Comparison of ENCODE assay signal across 1 cellular context in the genomic region with DNA sequence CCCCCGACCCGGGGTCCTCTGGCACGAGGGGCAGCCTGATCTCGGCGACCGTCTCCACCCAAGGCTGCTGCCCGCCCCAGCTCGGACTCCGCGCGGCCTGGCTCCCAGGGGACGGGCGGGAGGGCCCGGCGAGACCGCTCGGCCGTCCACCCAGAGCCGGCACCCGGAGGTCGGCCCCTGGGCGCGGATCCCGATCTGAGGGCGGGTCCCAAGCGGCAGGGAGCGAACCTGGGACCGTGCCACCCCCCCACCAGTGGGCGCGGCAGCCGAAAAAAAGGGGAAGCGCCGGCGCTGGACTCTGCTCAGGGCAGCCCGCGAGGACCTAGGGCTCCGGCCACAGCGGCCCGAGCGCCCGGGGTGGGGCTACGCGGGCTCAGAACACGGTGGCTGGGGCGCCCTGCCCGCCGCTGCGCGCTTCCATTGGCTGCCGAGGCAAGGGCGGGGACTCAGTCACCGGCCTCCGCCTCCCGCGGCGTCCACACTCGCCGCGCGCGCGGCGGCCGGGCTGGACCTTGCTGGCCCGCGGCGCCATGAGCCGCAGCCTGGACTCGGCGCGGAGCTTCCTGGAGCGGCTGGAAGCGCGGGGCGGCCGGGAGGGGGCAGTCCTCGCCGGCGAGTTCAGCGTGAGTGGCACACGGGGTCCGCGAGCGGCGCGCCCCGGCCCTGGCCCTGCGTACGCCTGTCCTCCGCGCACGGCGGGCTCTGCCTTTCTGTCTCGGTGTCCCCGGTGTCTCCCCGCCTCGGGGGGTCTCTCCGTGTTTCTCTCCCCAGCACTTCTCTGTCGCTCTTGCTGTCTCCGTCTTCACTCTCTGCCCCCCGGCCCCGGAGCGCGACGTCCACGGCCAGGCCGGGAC.
TF ChIP-seq lines count a peak whose summit lies in the region.

A gene with protein sequence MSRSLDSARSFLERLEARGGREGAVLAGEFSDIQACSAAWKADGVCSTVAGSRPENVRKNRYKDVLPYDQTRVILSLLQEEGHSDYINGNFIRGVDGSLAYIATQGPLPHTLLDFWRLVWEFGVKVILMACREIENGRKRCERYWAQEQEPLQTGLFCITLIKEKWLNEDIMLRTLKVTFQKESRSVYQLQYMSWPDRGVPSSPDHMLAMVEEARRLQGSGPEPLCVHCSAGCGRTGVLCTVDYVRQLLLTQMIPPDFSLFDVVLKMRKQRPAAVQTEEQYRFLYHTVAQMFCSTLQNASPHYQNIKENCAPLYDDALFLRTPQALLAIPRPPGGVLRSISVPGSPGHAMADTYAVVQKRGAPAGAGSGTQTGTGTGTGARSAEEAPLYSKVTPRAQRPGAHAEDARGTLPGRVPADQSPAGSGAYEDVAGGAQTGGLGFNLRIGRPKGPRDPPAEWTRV (plus strand): TSS at position 479 of the 854 bp plus-strand sequence. CDS start 52 bp downstream, at position 531.

TF ChIP-seq in K562, 482 proteins besides CTCF, POLR2A, EP300 and RAD21 (continued from another document and continues in another):
- TF ChIP-seq, protein P1, sequence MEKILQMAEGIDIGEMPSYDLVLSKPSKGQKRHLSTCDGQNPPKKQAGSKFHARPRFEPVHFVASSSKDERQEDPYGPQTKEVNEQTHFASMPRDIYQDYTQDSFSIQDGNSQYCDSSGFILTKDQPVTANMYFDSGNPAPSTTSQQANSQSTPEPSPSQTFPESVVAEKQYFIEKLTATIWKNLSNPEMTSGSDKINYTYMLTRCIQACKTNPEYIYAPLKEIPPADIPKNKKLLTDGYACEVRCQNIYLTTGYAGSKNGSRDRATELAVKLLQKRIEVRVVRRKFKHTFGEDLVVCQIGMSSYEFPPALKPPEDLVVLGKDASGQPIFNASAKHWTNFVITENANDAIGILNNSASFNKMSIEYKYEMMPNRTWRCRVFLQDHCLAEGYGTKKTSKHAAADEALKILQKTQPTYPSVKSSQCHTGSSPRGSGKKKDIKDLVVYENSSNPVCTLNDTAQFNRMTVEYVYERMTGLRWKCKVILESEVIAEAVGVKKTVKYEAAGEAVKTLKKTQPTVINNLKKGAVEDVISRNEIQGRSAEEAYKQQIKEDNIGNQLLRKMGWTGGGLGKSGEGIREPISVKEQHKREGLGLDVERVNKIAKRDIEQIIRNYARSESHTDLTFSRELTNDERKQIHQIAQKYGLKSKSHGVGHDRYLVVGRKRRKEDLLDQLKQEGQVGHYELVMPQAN (IDR thresholded peaks at IDR 0.05; ENCODE audit: borderline replicate concordance) = 0 out of 2 replicates have a peak, but pooled peaks have one; percentile 21
- TF ChIP-seq TOE1 (IDR thresholded peaks at IDR 0.05; ENCODE audit: borderline replicate concordance) (0 out of 2 replicates have a peak, but pooled peaks have one; percentile 30), TOE1 (CRISPR knock-in tag; IDR thresholded peaks at IDR 0.05; ENCODE audit: borderline replicate concordance, low read depth) (no peak), POLR2AphosphoS5 (IDR thresholded peaks at IDR 0.05; ENCODE audit: control insufficient read depth, insufficient read depth, low read depth, low read length) (peak; percentile 68), ZBTB7A (IDR thresholded peaks at IDR 0.05; ENCODE audit: borderline replicate concordance, control insufficient read depth, low read depth, low read length) (peak; percentile 64; the same call in 1 of the 2 replicates), SUPT5H (IDR thresholded peaks at IDR 0.05) (peak; percentile 66), HEY1 (CRISPR knock-in tag; IDR thresholded peaks at IDR 0.05; ENCODE audit: borderline replicate concordance) (no peak), ZSCAN29 (IDR thresholded peaks at IDR 0.05) (peak; percentile 41; the same call in 1 of the 2 replicates), PHF8 (IDR thresholded peaks at IDR 0.05; ENCODE audit: borderline replicate concordance, low read length) (peak; percentile 84; the same call in 1 of the 2 replicates), RBFOX2 (IDR thresholded peaks at IDR 0.05; ENCODE audit: low read depth, low read length) (peak; percentile 95), GTF2E2 (tag; IDR thresholded peaks at IDR 0.05) (peak; percentile 13; the same call in 1 of the 2 replicates), MTA3 (IDR thresholded peaks at IDR 0.05; ENCODE audit: borderline replicate concordance) (peak; percentile 88), MAZ (CRISPR knock-in tag; conservative IDR thresholded peaks at IDR 0.05 in 1 of 2, IDR thresholded peaks at IDR 0.05 in 1 of 2) (peak; percentile 69 to 72; a peak in 3 of 4 replicates), NFYB (IDR thresholded peaks at IDR 0.05; ENCODE audit: extremely low read depth, insufficient read length) (peak; percentile 64), TBP (optimal IDR thresholded peaks at IDR 0.05; ENCODE audit: low read depth, low read length) (peak; percentile 86), ELF2 (CRISPR knock-in tag; IDR thresholded peaks at IDR 0.05) (peak; percentile 73; the same call in 1 of the 2 replicates), SP1 (CRISPR knock-in tag; IDR thresholded peaks at IDR 0.05) (peak; percentile 61; the same call in 1 of the 2 replicates)
- TF ChIP-seq, protein P2, sequence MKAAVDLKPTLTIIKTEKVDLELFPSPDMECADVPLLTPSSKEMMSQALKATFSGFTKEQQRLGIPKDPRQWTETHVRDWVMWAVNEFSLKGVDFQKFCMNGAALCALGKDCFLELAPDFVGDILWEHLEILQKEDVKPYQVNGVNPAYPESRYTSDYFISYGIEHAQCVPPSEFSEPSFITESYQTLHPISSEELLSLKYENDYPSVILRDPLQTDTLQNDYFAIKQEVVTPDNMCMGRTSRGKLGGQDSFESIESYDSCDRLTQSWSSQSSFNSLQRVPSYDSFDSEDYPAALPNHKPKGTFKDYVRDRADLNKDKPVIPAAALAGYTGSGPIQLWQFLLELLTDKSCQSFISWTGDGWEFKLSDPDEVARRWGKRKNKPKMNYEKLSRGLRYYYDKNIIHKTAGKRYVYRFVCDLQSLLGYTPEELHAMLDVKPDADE (conservative IDR thresholded peaks at IDR 0.05; ENCODE audit: control insufficient read depth, low read depth, low read length) = peak; percentile 79; the same call in 1 of the 2 replicates
- TF ChIP-seq, protein P3, sequence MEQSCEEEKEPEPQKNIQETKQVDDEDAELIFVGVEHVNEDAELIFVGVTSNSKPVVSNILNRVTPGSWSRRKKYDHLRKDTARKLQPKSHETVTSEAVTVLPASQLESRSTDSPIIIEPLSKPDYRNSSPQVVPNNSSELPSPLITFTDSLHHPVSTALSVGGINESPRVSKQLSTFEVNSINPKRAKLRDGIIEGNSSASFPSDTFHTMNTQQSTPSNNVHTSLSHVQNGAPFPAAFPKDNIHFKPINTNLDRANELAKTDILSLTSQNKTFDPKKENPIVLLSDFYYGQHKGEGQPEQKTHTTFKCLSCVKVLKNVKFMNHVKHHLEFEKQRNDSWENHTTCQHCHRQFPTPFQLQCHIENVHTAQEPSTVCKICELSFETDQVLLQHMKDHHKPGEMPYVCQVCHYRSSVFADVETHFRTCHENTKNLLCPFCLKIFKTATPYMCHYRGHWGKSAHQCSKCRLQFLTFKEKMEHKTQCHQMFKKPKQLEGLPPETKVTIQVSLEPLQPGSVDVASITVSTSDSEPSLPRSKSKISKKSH (CRISPR knock-in tag; IDR thresholded peaks at IDR 0.05) = no peak
- TF ChIP-seq, protein P4, sequence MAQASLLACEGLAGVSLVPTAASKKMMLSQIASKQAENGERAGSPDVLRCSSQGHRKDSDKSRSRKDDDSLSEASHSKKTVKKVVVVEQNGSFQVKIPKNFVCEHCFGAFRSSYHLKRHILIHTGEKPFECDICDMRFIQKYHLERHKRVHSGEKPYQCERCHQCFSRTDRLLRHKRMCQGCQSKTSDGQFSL (CRISPR knock-in tag; IDR thresholded peaks at IDR 0.05) = peak; percentile 96
- TF ChIP-seq, protein P4 (tag; IDR thresholded peaks at IDR 0.05) = peak in 1 of 2 experiments; percentile 85; a peak in 2 of 4 replicates
- TF ChIP-seq, protein P5, sequence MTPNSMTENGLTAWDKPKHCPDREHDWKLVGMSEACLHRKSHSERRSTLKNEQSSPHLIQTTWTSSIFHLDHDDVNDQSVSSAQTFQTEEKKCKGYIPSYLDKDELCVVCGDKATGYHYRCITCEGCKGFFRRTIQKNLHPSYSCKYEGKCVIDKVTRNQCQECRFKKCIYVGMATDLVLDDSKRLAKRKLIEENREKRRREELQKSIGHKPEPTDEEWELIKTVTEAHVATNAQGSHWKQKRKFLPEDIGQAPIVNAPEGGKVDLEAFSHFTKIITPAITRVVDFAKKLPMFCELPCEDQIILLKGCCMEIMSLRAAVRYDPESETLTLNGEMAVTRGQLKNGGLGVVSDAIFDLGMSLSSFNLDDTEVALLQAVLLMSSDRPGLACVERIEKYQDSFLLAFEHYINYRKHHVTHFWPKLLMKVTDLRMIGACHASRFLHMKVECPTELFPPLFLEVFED (CRISPR knock-in tag; conservative IDR thresholded peaks at IDR 0.05) = no peak
- TF ChIP-seq, protein P6, sequence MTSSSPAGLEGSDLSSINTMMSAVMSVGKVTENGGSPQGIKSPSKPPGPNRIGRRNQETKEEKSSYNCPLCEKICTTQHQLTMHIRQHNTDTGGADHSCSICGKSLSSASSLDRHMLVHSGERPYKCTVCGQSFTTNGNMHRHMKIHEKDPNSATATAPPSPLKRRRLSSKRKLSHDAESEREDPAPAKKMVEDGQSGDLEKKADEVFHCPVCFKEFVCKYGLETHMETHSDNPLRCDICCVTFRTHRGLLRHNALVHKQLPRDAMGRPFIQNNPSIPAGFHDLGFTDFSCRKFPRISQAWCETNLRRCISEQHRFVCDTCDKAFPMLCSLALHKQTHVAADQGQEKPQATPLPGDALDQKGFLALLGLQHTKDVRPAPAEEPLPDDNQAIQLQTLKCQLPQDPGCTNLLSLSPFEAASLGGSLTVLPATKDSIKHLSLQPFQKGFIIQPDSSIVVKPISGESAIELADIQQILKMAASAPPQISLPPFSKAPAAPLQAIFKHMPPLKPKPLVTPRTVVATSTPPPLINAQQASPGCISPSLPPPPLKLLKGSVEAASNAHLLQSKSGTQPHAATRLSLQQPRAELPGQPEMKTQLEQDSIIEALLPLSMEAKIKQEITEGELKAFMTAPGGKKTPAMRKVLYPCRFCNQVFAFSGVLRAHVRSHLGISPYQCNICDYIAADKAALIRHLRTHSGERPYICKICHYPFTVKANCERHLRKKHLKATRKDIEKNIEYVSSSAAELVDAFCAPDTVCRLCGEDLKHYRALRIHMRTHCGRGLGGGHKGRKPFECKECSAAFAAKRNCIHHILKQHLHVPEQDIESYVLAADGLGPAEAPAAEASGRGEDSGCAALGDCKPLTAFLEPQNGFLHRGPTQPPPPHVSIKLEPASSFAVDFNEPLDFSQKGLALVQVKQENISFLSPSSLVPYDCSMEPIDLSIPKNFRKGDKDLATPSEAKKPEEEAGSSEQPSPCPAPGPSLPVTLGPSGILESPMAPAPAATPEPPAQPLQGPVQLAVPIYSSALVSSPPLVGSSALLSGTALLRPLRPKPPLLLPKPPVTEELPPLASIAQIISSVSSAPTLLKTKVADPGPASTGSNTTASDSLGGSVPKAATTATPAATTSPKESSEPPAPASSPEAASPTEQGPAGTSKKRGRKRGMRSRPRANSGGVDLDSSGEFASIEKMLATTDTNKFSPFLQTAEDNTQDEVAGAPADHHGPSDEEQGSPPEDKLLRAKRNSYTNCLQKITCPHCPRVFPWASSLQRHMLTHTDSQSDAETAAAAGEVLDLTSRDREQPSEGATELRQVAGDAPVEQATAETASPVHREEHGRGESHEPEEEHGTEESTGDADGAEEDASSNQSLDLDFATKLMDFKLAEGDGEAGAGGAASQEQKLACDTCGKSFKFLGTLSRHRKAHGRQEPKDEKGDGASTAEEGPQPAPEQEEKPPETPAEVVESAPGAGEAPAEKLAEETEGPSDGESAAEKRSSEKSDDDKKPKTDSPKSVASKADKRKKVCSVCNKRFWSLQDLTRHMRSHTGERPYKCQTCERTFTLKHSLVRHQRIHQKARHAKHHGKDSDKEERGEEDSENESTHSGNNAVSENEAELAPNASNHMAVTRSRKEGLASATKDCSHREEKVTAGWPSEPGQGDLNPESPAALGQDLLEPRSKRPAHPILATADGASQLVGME (CRISPR knock-in tag; IDR thresholded peaks at IDR 0.05) = 0 out of 2 replicates have a peak, but pooled peaks have one; percentile 17
- TF ChIP-seq, protein P7, sequence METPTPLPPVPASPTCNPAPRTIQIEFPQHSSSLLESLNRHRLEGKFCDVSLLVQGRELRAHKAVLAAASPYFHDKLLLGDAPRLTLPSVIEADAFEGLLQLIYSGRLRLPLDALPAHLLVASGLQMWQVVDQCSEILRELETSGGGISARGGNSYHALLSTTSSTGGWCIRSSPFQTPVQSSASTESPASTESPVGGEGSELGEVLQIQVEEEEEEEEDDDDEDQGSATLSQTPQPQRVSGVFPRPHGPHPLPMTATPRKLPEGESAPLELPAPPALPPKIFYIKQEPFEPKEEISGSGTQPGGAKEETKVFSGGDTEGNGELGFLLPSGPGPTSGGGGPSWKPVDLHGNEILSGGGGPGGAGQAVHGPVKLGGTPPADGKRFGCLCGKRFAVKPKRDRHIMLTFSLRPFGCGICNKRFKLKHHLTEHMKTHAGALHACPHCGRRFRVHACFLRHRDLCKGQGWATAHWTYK (CRISPR knock-in tag; IDR thresholded peaks at IDR 0.05) = 0 out of 2 replicates have a peak, but pooled peaks have one; percentile 15
- TF ChIP-seq, protein P8, sequence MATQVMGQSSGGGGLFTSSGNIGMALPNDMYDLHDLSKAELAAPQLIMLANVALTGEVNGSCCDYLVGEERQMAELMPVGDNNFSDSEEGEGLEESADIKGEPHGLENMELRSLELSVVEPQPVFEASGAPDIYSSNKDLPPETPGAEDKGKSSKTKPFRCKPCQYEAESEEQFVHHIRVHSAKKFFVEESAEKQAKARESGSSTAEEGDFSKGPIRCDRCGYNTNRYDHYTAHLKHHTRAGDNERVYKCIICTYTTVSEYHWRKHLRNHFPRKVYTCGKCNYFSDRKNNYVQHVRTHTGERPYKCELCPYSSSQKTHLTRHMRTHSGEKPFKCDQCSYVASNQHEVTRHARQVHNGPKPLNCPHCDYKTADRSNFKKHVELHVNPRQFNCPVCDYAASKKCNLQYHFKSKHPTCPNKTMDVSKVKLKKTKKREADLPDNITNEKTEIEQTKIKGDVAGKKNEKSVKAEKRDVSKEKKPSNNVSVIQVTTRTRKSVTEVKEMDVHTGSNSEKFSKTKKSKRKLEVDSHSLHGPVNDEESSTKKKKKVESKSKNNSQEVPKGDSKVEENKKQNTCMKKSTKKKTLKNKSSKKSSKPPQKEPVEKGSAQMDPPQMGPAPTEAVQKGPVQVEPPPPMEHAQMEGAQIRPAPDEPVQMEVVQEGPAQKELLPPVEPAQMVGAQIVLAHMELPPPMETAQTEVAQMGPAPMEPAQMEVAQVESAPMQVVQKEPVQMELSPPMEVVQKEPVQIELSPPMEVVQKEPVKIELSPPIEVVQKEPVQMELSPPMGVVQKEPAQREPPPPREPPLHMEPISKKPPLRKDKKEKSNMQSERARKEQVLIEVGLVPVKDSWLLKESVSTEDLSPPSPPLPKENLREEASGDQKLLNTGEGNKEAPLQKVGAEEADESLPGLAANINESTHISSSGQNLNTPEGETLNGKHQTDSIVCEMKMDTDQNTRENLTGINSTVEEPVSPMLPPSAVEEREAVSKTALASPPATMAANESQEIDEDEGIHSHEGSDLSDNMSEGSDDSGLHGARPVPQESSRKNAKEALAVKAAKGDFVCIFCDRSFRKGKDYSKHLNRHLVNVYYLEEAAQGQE (CRISPR knock-in tag; IDR thresholded peaks at IDR 0.05; ENCODE audit: low read depth) = 0 out of 2 replicates have a peak, but pooled peaks have one; percentile 30
